In genomic region chr9:125241863-125242739, GRCh38 we compare ENCODE assay signal across 1 cellular context.
TF ChIP-seq lines count a peak whose summit lies in the region.

No MANE protein-coding gene starts in this region.

TF ChIP-seq in WTC11, 78 proteins besides CTCF, POLR2A, EP300 and RAD21 (continued from another document):
- peak; percentile 41; the same call in 1 of the 2 replicates for TF ChIP-seq ARID4B (CRISPR knock-in tag; IDR thresholded peaks at IDR 0.05; ENCODE audit: borderline replicate concordance)
- TF ChIP-seq ZNF281 (CRISPR knock-in tag; IDR thresholded peaks at IDR 0.05): no peak
- peak; percentile 64; the same call in 1 of the 2 replicates for TF ChIP-seq FOXP4 (CRISPR knock-in tag; IDR thresholded peaks at IDR 0.05)
- no peak for TF ChIP-seq ELF4 (CRISPR knock-in tag; IDR thresholded peaks at IDR 0.05; ENCODE audit: low read depth)
- TF ChIP-seq ZNF425 (CRISPR knock-in tag; conservative IDR thresholded peaks at IDR 0.05): no peak
TF ChIP-seq in WTC11: peak in this region for 2.
